In genomic region chr4:158805628-158806471, GRCh38 we compare ENCODE assay signal across 1 cellular context.
TF ChIP-seq lines count a peak whose summit lies in the region.

No MANE protein-coding gene starts in this region.

TF ChIP-seq in GM12878, 131 proteins besides CTCF, POLR2A, EP300 and RAD21 (continued from another document):
- TF ChIP-seq DPF2 (IDR thresholded peaks at IDR 0.05), result no peak; the same call in 1 of the 2 replicates
- no peak for TF ChIP-seq MEF2B (IDR thresholded peaks at IDR 0.05; ENCODE audit: partially characterized antibody, poor library complexity, severe bottlenecking)
